22 cellular contexts compared by ENCODE assay signal in the genomic region with DNA sequence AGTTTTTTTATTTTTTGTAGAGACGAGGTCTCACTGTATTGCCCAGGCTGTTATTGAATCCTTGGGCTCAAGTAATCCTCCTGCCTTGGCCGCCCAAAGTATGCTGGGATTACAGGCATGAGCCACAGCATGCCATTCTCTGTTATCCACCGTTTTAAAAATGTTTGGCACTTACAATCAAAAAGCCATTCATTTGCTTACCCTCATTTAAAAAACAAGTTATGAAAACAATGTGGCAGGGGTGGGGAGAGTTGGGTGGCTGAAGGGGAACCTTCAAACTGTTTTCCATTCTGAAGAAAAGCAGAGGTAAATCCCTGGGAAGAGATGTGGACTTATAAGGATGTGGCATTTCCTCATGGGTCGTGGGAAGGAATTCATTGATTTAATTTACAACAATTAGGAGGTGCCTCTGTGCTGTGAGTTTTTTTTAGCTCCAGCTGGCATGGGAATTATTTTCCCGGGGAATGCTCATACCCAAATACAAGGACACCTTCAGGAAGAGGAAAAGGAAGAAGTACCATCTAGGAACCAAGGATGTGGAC.
A peak's percentile ranks its signal among the peaks of the same experiment; 100 is the strongest.
DNase-seq lines count a peak whose midpoint lies in the region; ATAC-seq, FAIRE-seq and TF ChIP-seq lines count a peak whose summit lies in the region.
"Had no signal": no experiment of that assay in that cellular context is flagged by ENCODE, and none has a peak within 500 bp of the region (broad histone marks: within the 10 kb centered on the region; RNA-seq: fewer than 3 reads in every experiment).

No MANE protein-coding gene starts in this region.

- CTCF ChIA-PET in endothelial cell of umbilical vein (lab: Charles Lee), result no interaction called here

- H3K36me3 Mint-ChIP-seq in astrocyte (ENCODE audit: low read depth, unreplicated experiment), result no peaks in the 10 kb centered on the region

- H4K20me1 ChIP-seq in astrocyte (ENCODE audit: insufficient read depth, low read length) (no peaks in the 10 kb centered on the region), endothelial cell of umbilical vein (replicated peaks; ENCODE audit: control insufficient read depth, extremely low read depth, insufficient read depth, low read length) (no peaks in the 10 kb centered on the region)

- ATAC-seq in HG02938 (IDR thresholded peaks at IDR 0.05; ENCODE audit: unreplicated experiment) (no peak), gastroesophageal sphincter (no peak), GM21381 (IDR thresholded peaks at IDR 0.05; ENCODE audit: unreplicated experiment) (no peak)
- ATAC-seq: GM12878, GM23338, K562 had no signal

- no peaks in the 10 kb centered on the region for H3K9me3 Mint-ChIP-seq in astrocyte (ENCODE audit: unreplicated experiment)
- H3K9me3 Mint-ChIP-seq: GM23338 had no signal

- 50% methylated on average over 4 of the region's 5 CpGs; no CpG with 5 or more reads in 1 of the 2 donors for WGBS in gastroesophageal sphincter (ENCODE audit: low coverage in 1 of 2), 2 donors

- H3K27ac ChIP-seq in astrocyte (ENCODE audit: low read depth, low read length), result no peak overlapping the region
- H3K27ac ChIP-seq in endothelial cell of umbilical vein (ENCODE audit: insufficient read depth, low read depth, low read length), result no peak overlapping the region
- H3K27ac ChIP-seq in Peyer's patch, result no peak overlapping the region
- no peak overlapping the region for H3K27ac ChIP-seq in gastroesophageal sphincter
- H3K27ac ChIP-seq: C4-2B had no signal

- H3K4me2 ChIP-seq in astrocyte (ENCODE audit: low read length), result no peak overlapping the region
- no peak overlapping the region for H3K4me2 ChIP-seq in endothelial cell of umbilical vein (ENCODE audit: insufficient read depth, low read length)
- H3K4me2 ChIP-seq: GM23338 had no signal

- BruUV-seq in endothelial cell of umbilical vein (replicated peaks; lab: Mats Ljungman, UMichigan), result no TSS peak

- H3K36me3 ChIP-seq in astrocyte (ENCODE audit: insufficient read depth, low read length) (no peaks in the 10 kb centered on the region), endothelial cell of umbilical vein (ENCODE audit: control insufficient read depth in 2 of 2, extremely low read depth in 1 of 2, insufficient read depth in 2 of 2, low read length in 2 of 2) (no peaks in the 10 kb centered on the region), Peyer's patch (no peaks in the 10 kb centered on the region), gastroesophageal sphincter (no peaks in the 10 kb centered on the region)

- no peak overlapping the region for H3K27ac Mint-ChIP-seq in astrocyte (ENCODE audit: unreplicated experiment)
- H3K27ac Mint-ChIP-seq: CD4-positive, alpha-beta T cell had no signal

- no peak for TF ChIP-seq CTCF in astrocyte (IDR thresholded peaks at IDR 0.05; ENCODE audit: insufficient read depth, low read depth, low read length)
- TF ChIP-seq CTCF in endothelial cell of umbilical vein (IDR thresholded peaks at IDR 0.05; ENCODE audit: extremely low read depth in 1 of 2, insufficient read depth in 1 of 2, low read depth in 1 of 2, low read length in 2 of 2), result no peak
- no peak for TF ChIP-seq CTCF in Peyer's patch (IDR thresholded peaks at IDR 0.05)
- TF ChIP-seq CTCF in gastroesophageal sphincter (IDR thresholded peaks at IDR 0.05), result no peak

- H3K4me1 Mint-ChIP-seq in astrocyte (ENCODE audit: low read depth, unreplicated experiment), result peaks cover 8% of the 10 kb centered on the region

- FAIRE-seq in astrocyte (lab: Jason Lieb, UNC) (peak; percentile 63), endothelial cell of umbilical vein (lab: Jason Lieb, UNC) (no peak)
- FAIRE-seq: A204.1, GM12878, GM19239, H54, HTR-8/SVneo, K562 had no signal

- no peaks in the 10 kb centered on the region for H3K27me3 Mint-ChIP-seq in astrocyte (ENCODE audit: low read depth, unreplicated experiment)
- H3K27me3 Mint-ChIP-seq: CD4-positive, alpha-beta T cell had no signal

- dilution Hi-C loops in endothelial cell of umbilical vein (cut with MboI; ENCODE audit: extremely low pct_ligation_motif_present, low sequenced_read_pairs), result no loop called here

- H3K4me3 ChIP-seq in astrocyte (ENCODE audit: insufficient read depth, low read depth, low read length) (no peak overlapping the region), endothelial cell of umbilical vein (replicated peaks in 1 of 3; ENCODE audit: insufficient read depth in 1 of 3, low read depth in 1 of 3, low read length in 3 of 3) (no peak overlapping the region), Peyer's patch (no peak overlapping the region), gastroesophageal sphincter (no peak overlapping the region)
- H3K4me3 ChIP-seq: GM12878, GM23338, K562 had no signal

- H3K27me3 ChIP-seq in astrocyte (ENCODE audit: insufficient read depth, low read length), result no peaks in the 10 kb centered on the region
- no peaks in the 10 kb centered on the region for H3K27me3 ChIP-seq in endothelial cell of umbilical vein (ENCODE audit: control insufficient read depth in 2 of 2, insufficient read depth in 2 of 2, low read length in 2 of 2)
- H3K27me3 ChIP-seq in Peyer's patch, result no peaks in the 10 kb centered on the region
- no peaks in the 10 kb centered on the region for H3K27me3 ChIP-seq in gastroesophageal sphincter

- POLR2A ChIA-PET in endothelial cell of umbilical vein (lab: Charles Lee), result no interaction called here

- H3K79me2 ChIP-seq in astrocyte (ENCODE audit: insufficient read depth, low read length), result no peaks in the 10 kb centered on the region
- H3K79me2 ChIP-seq in endothelial cell of umbilical vein (ENCODE audit: control insufficient read depth, insufficient read depth, low read length), result no peaks in the 10 kb centered on the region

- intact Hi-C loops in endothelial cell of umbilical vein (cut with micrococcal nuclease), result no loop called here

- H3K4me1 ChIP-seq in astrocyte (ENCODE audit: insufficient read depth, low read length) (peaks cover 6% of the 10 kb centered on the region), endothelial cell of umbilical vein (ENCODE audit: control insufficient read depth, extremely low read depth, insufficient read depth, low read length) (peaks cover 5% of the 10 kb centered on the region), Peyer's patch (no peaks in the 10 kb centered on the region), gastroesophageal sphincter (peaks cover 0 to 7% (median 0%) of the 10 kb centered on the region in 3 donors)
- H3K4me1 ChIP-seq: Caco-2 had no signal

- peak; percentile 41 for DNase-seq in EH (ENCODE audit: low read depth)
- DNase-seq in astrocyte (ENCODE audit: low read depth), result no peak
- DNase-seq in endothelial cell of umbilical vein (ENCODE audit: low read depth, low spot score), result peak; percentile 39
- DNase-seq in renal cortical epithelial cell (ENCODE audit: low read depth), result peak; percentile 78
- no peak for DNase-seq in Peyer's patch
- DNase-seq: ACHN; AML-193; Caco-2; CD4-positive, alpha-beta T cell; HCEC 1CT; IMR-90 had no signal

- no peak for TF ChIP-seq POLR2A in endothelial cell of umbilical vein (IDR thresholded peaks at IDR 0.05; ENCODE audit: low read depth, low read length)
- no peak for TF ChIP-seq POLR2A in Peyer's patch (IDR thresholded peaks at IDR 0.05)
- TF ChIP-seq POLR2A in gastroesophageal sphincter (IDR thresholded peaks at IDR 0.05), result no peak

- H3K9me1 ChIP-seq in endothelial cell of umbilical vein (replicated peaks; ENCODE audit: control insufficient read depth, extremely low read depth, insufficient read depth, low read length), result no peaks in the 10 kb centered on the region

- TF ChIP-seq EP300 in gastroesophageal sphincter (IDR thresholded peaks at IDR 0.05), result no peak

- H2AFZ ChIP-seq in astrocyte (ENCODE audit: low read depth, low read length) (no peak overlapping the region), endothelial cell of umbilical vein (ENCODE audit: low read depth, low read length) (no peak overlapping the region)
- H2AFZ ChIP-seq: GM23338 had no signal

- H3K4me3 Mint-ChIP-seq in astrocyte (ENCODE audit: unreplicated experiment), result no peak overlapping the region
- H3K4me3 Mint-ChIP-seq: CD4-positive, alpha-beta T cell; GM23338 had no signal

- H3K9ac ChIP-seq in astrocyte (ENCODE audit: low read length) (no peak overlapping the region), endothelial cell of umbilical vein (replicated peaks; ENCODE audit: extremely low read depth, insufficient read depth, low read length) (no peak overlapping the region)

- H3K9me3 ChIP-seq in astrocyte (ENCODE audit: insufficient read depth, low read depth, low read length) (no peaks in the 10 kb centered on the region), endothelial cell of umbilical vein (replicated peaks; ENCODE audit: control insufficient read depth, insufficient read depth, low read length) (no peaks in the 10 kb centered on the region), Peyer's patch (no peaks in the 10 kb centered on the region), gastroesophageal sphincter (no peaks in the 10 kb centered on the region)
- H3K9me3 ChIP-seq: Caco-2 had no signal

TF ChIP-seq in endothelial cell of umbilical vein, 7 proteins besides CTCF, POLR2A, EP300 and RAD21:
- TF ChIP-seq GATA2 (IDR thresholded peaks at IDR 0.05; ENCODE audit: insufficient read depth, insufficient read length, low read depth, low read length) (no peak), MYC (IDR thresholded peaks at IDR 0.05; ENCODE audit: low read depth, low read length) (no peak), JUN (IDR thresholded peaks at IDR 0.05; ENCODE audit: borderline replicate concordance, insufficient read depth, insufficient read length, low read depth) (no peak), EZH2 (IDR thresholded peaks at IDR 0.05; ENCODE audit: borderline replicate concordance, low read depth, low read length, severe bottlenecking) (no peak), FOS (IDR thresholded peaks at IDR 0.05; ENCODE audit: borderline replicate concordance, insufficient read depth, low read length) (no peak), POLR2AphosphoS5 (IDR thresholded peaks at IDR 0.05; ENCODE audit: insufficient read depth, low read depth, low read length) (no peak)
- TF ChIP-seq, protein P1, sequence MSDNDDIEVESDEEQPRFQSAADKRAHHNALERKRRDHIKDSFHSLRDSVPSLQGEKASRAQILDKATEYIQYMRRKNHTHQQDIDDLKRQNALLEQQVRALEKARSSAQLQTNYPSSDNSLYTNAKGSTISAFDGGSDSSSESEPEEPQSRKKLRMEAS (IDR thresholded peaks at IDR 0.05; ENCODE audit: insufficient read depth, insufficient read length), result no peak

Comparison
In these comparisons a context has a peak if more than half of its experiments do, and no peak if none do; other contexts are left out.
1. DNase-seq: peak in EH (single experiment), endothelial cell of umbilical vein (single experiment) and renal cortical epithelial cell (single experiment); none in astrocyte (single experiment) and Peyer's patch (0 of 3).